In genomic region chr20:16434087-16434664, GRCh38 we compare ENCODE assay signal across 8 cellular contexts.
DNase-seq lines count a peak whose midpoint lies in the region; ATAC-seq and TF ChIP-seq lines count a peak whose summit lies in the region.

No MANE protein-coding gene starts in this region.

- H3K36me3 ChIP-seq in lung (ENCODE audit: control insufficient read depth in 2 of 2, insufficient read depth in 2 of 2, low read length in 2 of 2): no peaks in the 10 kb centered on the region

- WGBS in lung, 2 donors: 75 to 80% methylated on average over 10 of the region's 10 CpGs

- no peak overlapping the region for H3K4me3 Mint-ChIP-seq in T-helper 2 cell treated with Interferon-gamma antibody and Interleukin-4, amounts not matched to agents 5 μg/mL and 100 μg/mL, for 36 hours
- no peak overlapping the region for H3K4me3 Mint-ChIP-seq in chondrocyte (ENCODE audit: unreplicated experiment)

- H3K9me3 Mint-ChIP-seq in T-helper 2 cell treated with Interferon-gamma antibody and Interleukin-4, amounts not matched to agents 5 μg/mL and 100 μg/mL, for 36 hours: peaks cover 2% of the 10 kb centered on the region
- peaks cover 4% of the 10 kb centered on the region for H3K9me3 Mint-ChIP-seq in chondrocyte (ENCODE audit: low read depth)

- peaks cover 1 to 9% of the 10 kb centered on the region in 2 donors for H3K4me1 ChIP-seq in lung (ENCODE audit: control insufficient read depth in 2 of 2, insufficient read depth in 2 of 2, low read length in 2 of 2)

- no peak overlapping the region for H3K27ac Mint-ChIP-seq in T-helper 2 cell treated with Interferon-gamma antibody and Interleukin-4, amounts not matched to agents 5 μg/mL and 100 μg/mL, for 36 hours
- no peak overlapping the region for H3K27ac Mint-ChIP-seq in chondrocyte (ENCODE audit: unreplicated experiment)

- no peaks in the 10 kb centered on the region for H3K9me3 ChIP-seq in lung (ENCODE audit: control insufficient read depth in 2 of 2, insufficient read depth in 1 of 2, low read length in 1 of 2)

- TF ChIP-seq CTCF in AG09309 (IDR thresholded peaks at IDR 0.05; ENCODE audit: control insufficient read depth, insufficient read depth, low read depth, low read length, missing control alignments) (peak; percentile 62), chondrocyte (IDR thresholded peaks at IDR 0.05) (peak; percentile 78), lung (IDR thresholded peaks at IDR 0.05; ENCODE audit: control extremely low read depth, extremely low read depth) (no peak)

- no peaks in the 10 kb centered on the region for H3K27me3 ChIP-seq in lung (ENCODE audit: control insufficient read depth, insufficient read depth)

- DNase-seq in AG09309 (ENCODE audit: low read depth): no peak
- DNase-seq in HT1080 (ENCODE audit: low read depth): peak; percentile 42
- peak; percentile 9 for DNase-seq in T-helper 2 cell treated with Interferon-gamma antibody and Interleukin-4, amounts not matched to agents 5 μg/mL and 100 μg/mL, for 36 hours (ENCODE audit: low spot score)
- DNase-seq in chondrocyte (ENCODE audit: low spot score): peak; percentile 69
- DNase-seq in lung (ENCODE audit: low spot score): peak; percentile 29
- peak; percentile 9 for DNase-seq in stimulated activated naive CD4-positive, alpha-beta T cell treated with Interleukin-2 at 50 U/mL for 16 hours (lab: John Stamatoyannopoulos, UW)
- no peak for DNase-seq in superior temporal gyrus (ENCODE audit: extremely low spot score)

- ATAC-seq in GM18511 (IDR thresholded peaks at IDR 0.05; ENCODE audit: unreplicated experiment) (peak; percentile 70), lung (ENCODE audit: insufficient read depth, low FRiP score) (no peak)

- H3K4me3 ChIP-seq in AG09309 (ENCODE audit: control insufficient read depth, low read depth, low read length) (no peak overlapping the region), lung (no peak overlapping the region)

- no peaks in the 10 kb centered on the region for H3K36me3 Mint-ChIP-seq in T-helper 2 cell treated with Interferon-gamma antibody and Interleukin-4, amounts not matched to agents 5 μg/mL and 100 μg/mL, for 36 hours (ENCODE audit: low read depth)
- peaks cover 4% of the 10 kb centered on the region for H3K36me3 Mint-ChIP-seq in chondrocyte (ENCODE audit: low read depth)

- no peaks in the 10 kb centered on the region for H3K27me3 Mint-ChIP-seq in T-helper 2 cell treated with Interferon-gamma antibody and Interleukin-4, amounts not matched to agents 5 μg/mL and 100 μg/mL, for 36 hours (ENCODE audit: low read depth)
- no peaks in the 10 kb centered on the region for H3K27me3 Mint-ChIP-seq in chondrocyte (ENCODE audit: low read depth)

- no peak overlapping the region for H3K27ac ChIP-seq in lung (ENCODE audit: low read depth in 1 of 2, low read length in 1 of 2)

- H3K4me1 Mint-ChIP-seq in T-helper 2 cell treated with Interferon-gamma antibody and Interleukin-4, amounts not matched to agents 5 μg/mL and 100 μg/mL, for 36 hours (ENCODE audit: low read depth): no peaks in the 10 kb centered on the region
- peaks cover 7% of the 10 kb centered on the region for H3K4me1 Mint-ChIP-seq in chondrocyte (ENCODE audit: low read depth)

Comparison
In these comparisons a context has a peak if more than half of its experiments do, and no peak if none do; other contexts are left out.
1. DNase-seq: peak in HT1080 (single experiment), T-helper 2 cell treated with Interferon-gamma antibody and Interleukin-4, amounts not matched to agents 5 μg/mL and 100 μg/mL, for 36 hours (single experiment), chondrocyte (single experiment), lung (single experiment) and stimulated activated naive CD4-positive, alpha-beta T cell treated with Interleukin-2 at 50 U/mL for 16 hours (single experiment); none in AG09309 (single experiment) and superior temporal gyrus (single experiment).